In genomic region chr16:740459-740763, GRCh38 we compare ENCODE assay signal across 8 cellular contexts. TPM values are rescaled to one million over a fixed set of nuclear protein-coding genes. Genes with fewer than 3 reads are reported as not detected.
A peak's percentile ranks its signal among the peaks of the same experiment; 100 is the strongest.
DNase-seq lines count a peak whose midpoint lies in the region; ATAC-seq and TF ChIP-seq lines count a peak whose summit lies in the region.

No MANE protein-coding gene starts in this region.

- H3K4me3 ChIP-seq in RWPE2 (ENCODE audit: severe bottlenecking) (peak overlapping the region; percentile 86), fibroblast of pulmonary artery (replicated peaks; ENCODE audit: low read depth, low read length) (peak overlapping the region; percentile 84), psoas muscle (peak overlapping the region; percentile 93)

- peak in 1 of 2 donors; percentile 2 for ATAC-seq in activated T-cell treated with anti-CD3 and anti-CD28 coated beads, Interleukin-2, amount 50 U/mL, for 4 hours
- ATAC-seq in RWPE2 (ENCODE audit: low read depth) (peak; percentile 7; the same call in 2 of the 3 replicates), psoas muscle (peak; percentile 23 to 43 (median 34)), GM19328 (IDR thresholded peaks at IDR 0.05; ENCODE audit: unreplicated experiment) (no peak)

- H3K27me3 Mint-ChIP-seq in activated T-cell treated with anti-CD3 and anti-CD28 coated beads, Interleukin-2, amount 50 U/mL, for 4 hours (ENCODE audit: low read depth) = no peaks in the 10 kb centered on the region

- H3K9me3 Mint-ChIP-seq in activated T-cell treated with anti-CD3 and anti-CD28 coated beads, Interleukin-2, amount 50 U/mL, for 4 hours = no peaks in the 10 kb centered on the region

- 0 to 3% (median 0%) methylated on average over 7 to 22 of the region's 22 CpGs for WGBS in psoas muscle, 3 donors

- no peak for TF ChIP-seq CTCF in RWPE2 (IDR thresholded peaks at IDR 0.05; ENCODE audit: poor library complexity, severe bottlenecking)
- TF ChIP-seq CTCF in fibroblast of pulmonary artery (IDR thresholded peaks at IDR 0.05; ENCODE audit: low read length, missing control alignments) = no peak
- no peak for TF ChIP-seq CTCF in psoas muscle (IDR thresholded peaks at IDR 0.05)

- peaks cover 8% of the 10 kb centered on the region for H3K36me3 Mint-ChIP-seq in activated T-cell treated with anti-CD3 and anti-CD28 coated beads, Interleukin-2, amount 50 U/mL, for 4 hours (ENCODE audit: insufficient read depth)

- DNase-seq in activated T-cell treated with anti-CD3 and anti-CD28 coated beads, Interleukin-2, amount 50 U/mL, for 4 hours = no peak
- DNase-seq in activated T-cell treated with anti-CD3 and anti-CD28 coated beads for 4 hours (no peak), RWPE2 (ENCODE audit: low spot score) (no peak), fibroblast of pulmonary artery (ENCODE audit: low read depth) (no peak), psoas muscle (no peak), T1000 (lab: John Stamatoyannopoulos, UW) (no peak)
- DNase-seq in activated CD4-positive, alpha-beta T cell treated with anti-CD3 and anti-CD28 coated beads, Interleukin-2, amount 50 U/mL, for 1 hour = no peak

- H3K36me3 ChIP-seq in RWPE2 (ENCODE audit: low read depth) = peaks cover 22% of the 10 kb centered on the region; the same call in 1 of the 2 replicates
- peaks cover 0 to 34% of the 10 kb centered on the region in 2 donors for H3K36me3 ChIP-seq in psoas muscle (ENCODE audit: insufficient read depth in 1 of 2, low read depth in 1 of 2)

- intact Hi-C loops in psoas muscle (cut with DNase I) = no loop called here

- H3K4me1 ChIP-seq in RWPE2 (ENCODE audit: insufficient read depth, poor library complexity, severe bottlenecking) = no peaks in the 10 kb centered on the region
- peaks cover 12% of the 10 kb centered on the region for H3K4me1 ChIP-seq in psoas muscle

- no peaks in the 10 kb centered on the region for H3K27me3 ChIP-seq in RWPE2 (ENCODE audit: insufficient read depth, poor library complexity, severe bottlenecking)
- H3K27me3 ChIP-seq in psoas muscle (ENCODE audit: insufficient read depth in 3 of 3, low read length in 2 of 3) = peaks cover 0 to 10% (median 0%) of the 10 kb centered on the region in 3 donors

- H3K9me3 ChIP-seq in RWPE2 (ENCODE audit: severe bottlenecking) = no peaks in the 10 kb centered on the region
- no peaks in the 10 kb centered on the region for H3K9me3 ChIP-seq in psoas muscle

- H3K27ac ChIP-seq in RWPE2 (ENCODE audit: poor library complexity, severe bottlenecking) (peak overlapping the region; percentile 37), psoas muscle (peak overlapping the region; percentile 77)

- peaks cover 16% of the 10 kb centered on the region for H3K4me1 Mint-ChIP-seq in activated T-cell treated with anti-CD3 and anti-CD28 coated beads, Interleukin-2, amount 50 U/mL, for 4 hours (ENCODE audit: low read depth)

- peak overlapping the region; percentile 85 for H3K4me3 Mint-ChIP-seq in activated T-cell treated with anti-CD3 and anti-CD28 coated beads, Interleukin-2, amount 50 U/mL, for 4 hours

RNA-seq across cellular contexts. Expression of gene CIAO3, which starts 0.4 kb away (rescaled TPM):
- total RNA-seq in activated T-cell treated with anti-CD3 and anti-CD28 coated beads, Interleukin-2, amount 50 U/mL, for 4 hours = 10 to 100 TPM; 30.1 to 39.5 (median 34.8) TPM
- total RNA-seq in psoas muscle = 10 to 100 TPM; 12.3 to 25.9 (median 23.6) TPM
- polyA plus RNA-seq in psoas muscle = 10 to 100 TPM; 26.7 to 43.0 (median 38.9) TPM

RNA-seq across cellular contexts. Expression of gene HAGHL, which starts 13.5 kb away (rescaled TPM):
- 10 to 100 TPM in 2 of 3 donors, 1 to 10 TPM in 1; 8.8 to 13.0 (median 12.4) TPM for total RNA-seq in activated T-cell treated with anti-CD3 and anti-CD28 coated beads, Interleukin-2, amount 50 U/mL, for 4 hours
- total RNA-seq in psoas muscle = 1 to 10 TPM in 1 of 4 donors, under 1 TPM in 3; 0.42 to 1.6 (median 0.71) TPM
- polyA plus RNA-seq in psoas muscle = 1 to 10 TPM in 1 of 3 donors, under 1 TPM in 2; 0.38 to 4.4 (median 0.58) TPM

RNA-seq across cellular contexts. Expression of gene CCDC78, which starts 14.2 kb away (rescaled TPM):
- 1 to 10 TPM; 5.4 to 9.1 (median 7.0) TPM for total RNA-seq in activated T-cell treated with anti-CD3 and anti-CD28 coated beads, Interleukin-2, amount 50 U/mL, for 4 hours
- total RNA-seq in psoas muscle = under 1 TPM in 1 of 4 donors, not detected in 3; 0.11 TPM
- polyA plus RNA-seq in psoas muscle = under 1 TPM in 2 of 3 donors, not detected in 1; 0.12 to 0.16 TPM

RNA-seq across cellular contexts. Expression of gene ANTKMT, which starts 19.5 kb away (rescaled TPM):
- 10 to 100 TPM; 66.0 to 75.0 (median 67.8) TPM for total RNA-seq in activated T-cell treated with anti-CD3 and anti-CD28 coated beads, Interleukin-2, amount 50 U/mL, for 4 hours
- total RNA-seq in psoas muscle = 10 to 100 TPM; 30.9 to 45.6 (median 34.5) TPM
- polyA plus RNA-seq in psoas muscle = 10 to 100 TPM; 16.1 to 56.0 (median 26.3) TPM

RNA-seq across cellular contexts. Expression of gene MSLN, which starts 20.1 kb away (rescaled TPM):
- under 1 TPM in 1 of 3 donors, not detected in 2; 0.08 TPM for total RNA-seq in activated T-cell treated with anti-CD3 and anti-CD28 coated beads, Interleukin-2, amount 50 U/mL, for 4 hours
- under 1 TPM in 1 of 4 donors, not detected in 3; 0.17 TPM for total RNA-seq in psoas muscle
- polyA plus RNA-seq in psoas muscle = under 1 TPM; 0.03 to 0.10 (median 0.08) TPM

Comparison
In these comparisons a context has a peak if more than half of its experiments do, and no peak if none do; other contexts are left out.
1. RNA of gene CCDC78, which starts 14.2 kb away (total RNA-seq): 5.4 to 9.1 TPM in activated T-cell treated with anti-CD3 and anti-CD28 coated beads, Interleukin-2, amount 50 U/mL, for 4 hours; 0.11 TPM in psoas muscle; every median in the first group is over 4 times any median in the second.
2. Peak in every context shown above with its lines, with median percentiles within 50 percentile points of each other: H3K4me3 ChIP-seq.